ENCODE assay signal across 6 cellular contexts in the genomic region with DNA sequence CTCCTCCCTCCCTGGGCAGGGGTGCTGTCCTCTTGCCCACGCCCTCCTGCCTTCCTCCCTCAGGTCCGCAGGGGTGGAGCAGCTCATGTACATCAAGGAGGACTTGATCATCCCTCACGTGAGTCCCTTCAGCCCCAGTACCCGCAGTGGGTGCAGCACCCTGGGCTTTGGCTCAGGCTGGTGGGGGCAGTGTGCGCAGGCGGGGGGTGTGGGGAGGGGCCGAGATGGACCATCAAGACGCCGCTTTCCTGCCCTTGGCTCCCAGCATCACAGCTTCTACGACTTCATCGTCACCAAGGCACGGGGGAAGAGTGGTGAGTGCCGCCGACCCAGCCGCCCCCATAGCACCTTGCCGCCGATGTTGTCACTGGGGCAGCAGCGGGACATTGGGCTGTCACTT.
"Had no signal": no experiment of that assay in that cellular context is flagged by ENCODE, and none has a peak within 500 bp of the region (broad histone marks: within the 10 kb centered on the region; RNA-seq: fewer than 3 reads in every experiment).

No MANE protein-coding gene starts in this region.

- H3K4me3 Mint-ChIP-seq: GM23338, H9, IgD-negative memory B cell had no signal

- H3K27ac ChIP-seq: HL-60 had no signal

- H3K4me3 ChIP-seq: GM23338 had no signal

- H3K27ac Mint-ChIP-seq: GM23338, H9, IgD-negative memory B cell had no signal

- ATAC-seq: GM23338, HepG2 had no signal

- DNase-seq: H9, HCEC 1CT had no signal

- H3K9me3 Mint-ChIP-seq: GM23338, IgD-negative memory B cell had no signal

- H3K4me1 Mint-ChIP-seq: GM23338, H9, IgD-negative memory B cell had no signal
